In the genomic region with DNA sequence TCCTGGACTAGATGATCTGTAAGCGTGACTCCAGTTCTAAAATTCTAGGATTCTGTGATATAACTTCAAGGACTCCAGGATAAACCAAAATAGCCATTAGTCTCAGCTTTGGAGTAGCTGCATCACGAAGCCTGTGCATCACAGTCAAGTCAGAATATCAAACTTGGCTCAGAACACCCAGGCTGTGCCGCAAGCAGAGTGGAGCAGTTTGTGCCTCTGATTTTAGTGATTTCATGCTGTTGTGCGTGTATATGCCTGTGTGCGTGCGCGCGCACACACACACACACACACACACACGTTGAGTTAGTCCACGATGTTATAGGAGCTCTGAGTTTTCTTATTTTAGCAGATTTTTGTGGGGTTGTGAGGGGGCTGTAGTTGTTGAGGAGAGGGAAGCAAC, we compare ENCODE assay signal across 1 cellular context.
TF ChIP-seq lines count a peak whose summit lies in the region.

No MANE protein-coding gene starts in this region.

TF ChIP-seq in SK-N-SH, 30 proteins besides CTCF, POLR2A, EP300 and RAD21 (continued from another document):
- TF ChIP-seq, protein P1, sequence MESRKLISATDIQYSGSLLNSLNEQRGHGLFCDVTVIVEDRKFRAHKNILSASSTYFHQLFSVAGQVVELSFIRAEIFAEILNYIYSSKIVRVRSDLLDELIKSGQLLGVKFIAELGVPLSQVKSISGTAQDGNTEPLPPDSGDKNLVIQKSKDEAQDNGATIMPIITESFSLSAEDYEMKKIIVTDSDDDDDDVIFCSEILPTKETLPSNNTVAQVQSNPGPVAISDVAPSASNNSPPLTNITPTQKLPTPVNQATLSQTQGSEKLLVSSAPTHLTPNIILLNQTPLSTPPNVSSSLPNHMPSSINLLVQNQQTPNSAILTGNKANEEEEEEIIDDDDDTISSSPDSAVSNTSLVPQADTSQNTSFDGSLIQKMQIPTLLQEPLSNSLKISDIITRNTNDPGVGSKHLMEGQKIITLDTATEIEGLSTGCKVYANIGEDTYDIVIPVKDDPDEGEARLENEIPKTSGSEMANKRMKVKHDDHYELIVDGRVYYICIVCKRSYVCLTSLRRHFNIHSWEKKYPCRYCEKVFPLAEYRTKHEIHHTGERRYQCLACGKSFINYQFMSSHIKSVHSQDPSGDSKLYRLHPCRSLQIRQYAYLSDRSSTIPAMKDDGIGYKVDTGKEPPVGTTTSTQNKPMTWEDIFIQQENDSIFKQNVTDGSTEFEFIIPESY (IDR thresholded peaks at IDR 0.05; ENCODE audit: borderline replicate concordance, low read depth) = no peak
- TF ChIP-seq, protein P2, sequence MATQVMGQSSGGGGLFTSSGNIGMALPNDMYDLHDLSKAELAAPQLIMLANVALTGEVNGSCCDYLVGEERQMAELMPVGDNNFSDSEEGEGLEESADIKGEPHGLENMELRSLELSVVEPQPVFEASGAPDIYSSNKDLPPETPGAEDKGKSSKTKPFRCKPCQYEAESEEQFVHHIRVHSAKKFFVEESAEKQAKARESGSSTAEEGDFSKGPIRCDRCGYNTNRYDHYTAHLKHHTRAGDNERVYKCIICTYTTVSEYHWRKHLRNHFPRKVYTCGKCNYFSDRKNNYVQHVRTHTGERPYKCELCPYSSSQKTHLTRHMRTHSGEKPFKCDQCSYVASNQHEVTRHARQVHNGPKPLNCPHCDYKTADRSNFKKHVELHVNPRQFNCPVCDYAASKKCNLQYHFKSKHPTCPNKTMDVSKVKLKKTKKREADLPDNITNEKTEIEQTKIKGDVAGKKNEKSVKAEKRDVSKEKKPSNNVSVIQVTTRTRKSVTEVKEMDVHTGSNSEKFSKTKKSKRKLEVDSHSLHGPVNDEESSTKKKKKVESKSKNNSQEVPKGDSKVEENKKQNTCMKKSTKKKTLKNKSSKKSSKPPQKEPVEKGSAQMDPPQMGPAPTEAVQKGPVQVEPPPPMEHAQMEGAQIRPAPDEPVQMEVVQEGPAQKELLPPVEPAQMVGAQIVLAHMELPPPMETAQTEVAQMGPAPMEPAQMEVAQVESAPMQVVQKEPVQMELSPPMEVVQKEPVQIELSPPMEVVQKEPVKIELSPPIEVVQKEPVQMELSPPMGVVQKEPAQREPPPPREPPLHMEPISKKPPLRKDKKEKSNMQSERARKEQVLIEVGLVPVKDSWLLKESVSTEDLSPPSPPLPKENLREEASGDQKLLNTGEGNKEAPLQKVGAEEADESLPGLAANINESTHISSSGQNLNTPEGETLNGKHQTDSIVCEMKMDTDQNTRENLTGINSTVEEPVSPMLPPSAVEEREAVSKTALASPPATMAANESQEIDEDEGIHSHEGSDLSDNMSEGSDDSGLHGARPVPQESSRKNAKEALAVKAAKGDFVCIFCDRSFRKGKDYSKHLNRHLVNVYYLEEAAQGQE (IDR thresholded peaks at IDR 0.05; ENCODE audit: low read depth, low read length) = no peak
- no peak for TF ChIP-seq MEF2A (IDR thresholded peaks at IDR 0.05; ENCODE audit: borderline replicate concordance, low read depth)
- TF ChIP-seq ELF1 (IDR thresholded peaks at IDR 0.05) = no peak
- no peak for TF ChIP-seq FOXJ3 (CRISPR knock-in tag; IDR thresholded peaks at IDR 0.05)
- TF ChIP-seq, protein P3, sequence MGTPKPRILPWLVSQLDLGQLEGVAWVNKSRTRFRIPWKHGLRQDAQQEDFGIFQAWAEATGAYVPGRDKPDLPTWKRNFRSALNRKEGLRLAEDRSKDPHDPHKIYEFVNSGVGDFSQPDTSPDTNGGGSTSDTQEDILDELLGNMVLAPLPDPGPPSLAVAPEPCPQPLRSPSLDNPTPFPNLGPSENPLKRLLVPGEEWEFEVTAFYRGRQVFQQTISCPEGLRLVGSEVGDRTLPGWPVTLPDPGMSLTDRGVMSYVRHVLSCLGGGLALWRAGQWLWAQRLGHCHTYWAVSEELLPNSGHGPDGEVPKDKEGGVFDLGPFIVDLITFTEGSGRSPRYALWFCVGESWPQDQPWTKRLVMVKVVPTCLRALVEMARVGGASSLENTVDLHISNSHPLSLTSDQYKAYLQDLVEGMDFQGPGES (IDR thresholded peaks at IDR 0.05; ENCODE audit: low read depth, low read length) = no peak
- no peak for TF ChIP-seq TCF12 (IDR thresholded peaks at IDR 0.05)
- no peak for TF ChIP-seq SMC3 (IDR thresholded peaks at IDR 0.05; ENCODE audit: low read depth, low read length)
- no peak for TF ChIP-seq SIN3A (IDR thresholded peaks at IDR 0.05; ENCODE audit: borderline replicate concordance, low read depth, low read length)
- no peak for TF ChIP-seq NFIC (IDR thresholded peaks at IDR 0.05; ENCODE audit: borderline replicate concordance)
